In genomic region chr3:51686512-51687215, GRCh38 we compare ENCODE assay signal across 10 cellular contexts. TPM values are rescaled to one million over a fixed set of nuclear protein-coding genes. Genes with fewer than 3 reads are reported as not detected.
DNase-seq lines count a peak whose midpoint lies in the region; ATAC-seq and TF ChIP-seq lines count a peak whose summit lies in the region.
"Had no signal": no experiment of that assay in that cellular context is flagged by ENCODE, and none has a peak within 500 bp of the region (broad histone marks: within the 10 kb centered on the region; RNA-seq: fewer than 3 reads in every experiment).

No MANE protein-coding gene starts in this region.

- H3K36me3 ChIP-seq in IMR-90 (ENCODE audit: control insufficient read depth, insufficient read depth, low read length) (peaks cover 28% of the 10 kb centered on the region), aorta (ENCODE audit: control insufficient read depth in 1 of 2, insufficient read depth in 2 of 2, low read length in 1 of 2) (peaks cover 0 to 4% of the 10 kb centered on the region in 2 donors)

- no peak overlapping the region for H2BK5ac ChIP-seq in IMR-90 (ENCODE audit: low read depth, low read length, poor library complexity, severe bottlenecking)

- no peak for TF ChIP-seq RAD21 in IMR-90 (IDR thresholded peaks at IDR 0.05; ENCODE audit: low read length)

- ATAC-seq in GM18909 (IDR thresholded peaks at IDR 0.05; ENCODE audit: poor library complexity, unreplicated experiment) (peak; percentile 59), IMR-90 (ENCODE audit: low read depth) (no peak), aorta (ENCODE audit: low FRiP score) (peak; percentile 9)
- ATAC-seq in activated CD8-positive, alpha-beta T cell treated with anti-CD3 and anti-CD28 coated beads for 36 hours = peak; percentile 86
- ATAC-seq in effector memory CD8-positive, alpha-beta T cell (replicated peaks) = peak; percentile 90

- H2BK15ac ChIP-seq in IMR-90 (ENCODE audit: low read depth, low read length) = no peak overlapping the region

- no peak overlapping the region for H3K4ac ChIP-seq in IMR-90 (ENCODE audit: low read depth, low read length)

- WGBS in IMR-90 (ENCODE audit: extremely low coverage in 2 of 2, insufficient read length in 1 of 2), 2 experiments = 100% methylated on average over 2 of the region's 10 CpGs; no CpG with 5 or more reads in 1 of the 2 experiments
- 55 to 64% methylated on average over 10 of the region's 10 CpGs for WGBS in aorta, 2 donors

- POLR2A ChIA-PET in IMR-90 (lab: Charles Lee; ENCODE audit: unreplicated experiment) = no interaction called here
- POLR2A ChIA-PET in activated CD8-positive, alpha-beta T cell treated with anti-CD3 and anti-CD28 coated beads for 36 hours (lab: Charles Lee) = interaction anchor here (0.6 to 1.4 kb wide), 6 partner anchors 11 to 305 kb away, joined by 3 to 5 read pairs (median 3); no protein-coding TSS in a partner anchor

- H3K27ac ChIP-seq in IMR-90 (ENCODE audit: insufficient read depth, low read length) (no peak overlapping the region), aorta (ENCODE audit: low read depth in 1 of 2, low read length in 2 of 2) (no peak overlapping the region)
- H3K27ac ChIP-seq: KMS-11 had no signal

- H3K36me3 Mint-ChIP-seq in activated CD8-positive, alpha-beta T cell treated with anti-CD3 and anti-CD28 coated beads for 36 hours (ENCODE audit: low read depth) = peaks cover 36% of the 10 kb centered on the region
- peaks cover 29% of the 10 kb centered on the region for H3K36me3 Mint-ChIP-seq in effector memory CD8-positive, alpha-beta T cell (ENCODE audit: insufficient read depth)

- H3K4me1 ChIP-seq in IMR-90 (ENCODE audit: control insufficient read depth, insufficient read depth, low read length) (peaks cover 5% of the 10 kb centered on the region), aorta (ENCODE audit: control insufficient read depth in 1 of 2, insufficient read depth in 2 of 2, low read length in 2 of 2) (no peaks in the 10 kb centered on the region)

- peaks cover 62% of the 10 kb centered on the region for H3K4me1 Mint-ChIP-seq in activated CD8-positive, alpha-beta T cell treated with anti-CD3 and anti-CD28 coated beads for 36 hours (ENCODE audit: low read depth)
- peaks cover 62 to 73% of the 10 kb centered on the region in 2 donors for H3K4me1 Mint-ChIP-seq in effector memory CD8-positive, alpha-beta T cell (ENCODE audit: low read depth in 2 of 2)

- no peak overlapping the region for H3K4me2 ChIP-seq in IMR-90 (ENCODE audit: low read depth, low read length)
- H3K4me2 ChIP-seq: KMS-11 had no signal

- intact Hi-C loops in IMR-90 (cut with micrococcal nuclease) = no loop called here
- intact Hi-C loops in activated CD8-positive, alpha-beta T cell treated with anti-CD3 and anti-CD28 coated beads for 36 hours (cut with micrococcal nuclease) = loop anchor here (10.0 kb wide), 1 partner anchor 302 kb away; the partner anchor contains the start of gene MANF
- intact Hi-C loops in aorta (cut with DNase I) = no loop called here

- peak overlapping the region; percentile 88 for H3K27ac Mint-ChIP-seq in activated CD8-positive, alpha-beta T cell treated with anti-CD3 and anti-CD28 coated beads for 36 hours
- peak overlapping the region; percentile 92 to 95 for H3K27ac Mint-ChIP-seq in effector memory CD8-positive, alpha-beta T cell

- no peak overlapping the region for H3K18ac ChIP-seq in IMR-90 (ENCODE audit: low read depth, low read length)

- H4K20me1 ChIP-seq in IMR-90 (ENCODE audit: insufficient read depth, low read length) = peaks cover 23% of the 10 kb centered on the region

- peak overlapping the region; percentile 16 for H3K4me3 Mint-ChIP-seq in activated CD8-positive, alpha-beta T cell treated with anti-CD3 and anti-CD28 coated beads for 36 hours
- peak overlapping the region; percentile 73 to 80 for H3K4me3 Mint-ChIP-seq in effector memory CD8-positive, alpha-beta T cell

- H4K91ac ChIP-seq in IMR-90 (ENCODE audit: insufficient read depth, low read depth, low read length) = no peak overlapping the region

- peak overlapping the region; percentile 23 for H2AK9ac ChIP-seq in IMR-90 (replicated peaks; ENCODE audit: low read depth, low read length, poor library complexity)

- TF ChIP-seq CTCF in IMR-90 (conservative IDR thresholded peaks at IDR 0.05; ENCODE audit: low read depth, low read length) = no peak
- no peak for TF ChIP-seq CTCF in activated CD8-positive, alpha-beta T cell treated with anti-CD3 and anti-CD28 coated beads for 36 hours (IDR thresholded peaks at IDR 0.05)

- H4K8ac ChIP-seq in IMR-90 (ENCODE audit: low read depth in 2 of 2, low read length in 2 of 2) = no peak overlapping the region

- H3K23ac ChIP-seq in IMR-90 (ENCODE audit: low read depth, low read length) = no peak overlapping the region

- H3K9me1 ChIP-seq in IMR-90 (ENCODE audit: insufficient read depth, low read length) = peaks cover 10% of the 10 kb centered on the region

- H3K4me3 ChIP-seq in IMR-90 (ENCODE audit: insufficient read depth, low read depth, low read length) = no peak overlapping the region
- H3K4me3 ChIP-seq in aorta (ENCODE audit: low read length in 2 of 2) = no peak overlapping the region
- H3K4me3 ChIP-seq: thoracic aorta had no signal

- H3K56ac ChIP-seq in IMR-90 (ENCODE audit: extremely low read depth, insufficient read depth, low read length) = no peak overlapping the region

- H2AFZ ChIP-seq in IMR-90 (replicated peaks; ENCODE audit: low read length, poor library complexity) = no peak overlapping the region

- H3K14ac ChIP-seq in IMR-90 (replicated peaks; ENCODE audit: low read depth, low read length) = no peak overlapping the region

- H3K27me3 Mint-ChIP-seq in activated CD8-positive, alpha-beta T cell treated with anti-CD3 and anti-CD28 coated beads for 36 hours = no peaks in the 10 kb centered on the region
- no peaks in the 10 kb centered on the region for H3K27me3 Mint-ChIP-seq in effector memory CD8-positive, alpha-beta T cell

- no peak overlapping the region for H4K5ac ChIP-seq in IMR-90 (ENCODE audit: low read depth, low read length)

- peak; percentile 8 for DNase-seq in IMR-90
- DNase-seq in activated CD8-positive, alpha-beta T cell treated with anti-CD3 and anti-CD28 coated beads for 36 hours = peak; percentile 95
- peak; percentile 71 to 79 (median 72) for DNase-seq in effector memory CD8-positive, alpha-beta T cell
- DNase-seq in putamen (ENCODE audit: low spot score) = peak; percentile 30
- peak in 1 of 2 donors; percentile 70 for DNase-seq in aorta
- no peak for DNase-seq in HuH-7.5 (ENCODE audit: low spot score)
- no peak for DNase-seq in cortex of kidney (lab: John Stamatoyannopoulos, UW)

- no peak overlapping the region for H2AK5ac ChIP-seq in IMR-90 (ENCODE audit: low read depth, low read length)

- in situ Hi-C loops in IMR-90 (cut with MboI; ENCODE audit: low sequenced_read_pairs) = loop anchor here (25.0 kb wide), 1 partner anchor 1074 kb away; the partner anchor contains the start of genes CISH and MAPKAPK3

- BruUV-seq in IMR-90 (replicated peaks; lab: Mats Ljungman, UMichigan) = no TSS peak

- peaks cover 15 to 19% of the 10 kb centered on the region in 2 experiments; a peak in 3 of 4 replicates for H3K79me1 ChIP-seq in IMR-90 (ENCODE audit: low read depth in 1 of 2, low read length in 2 of 2)

- H3K9me3 ChIP-seq in IMR-90 (ENCODE audit: control insufficient read depth, insufficient read depth, low read length) (no peaks in the 10 kb centered on the region), aorta (ENCODE audit: control insufficient read depth, low read length) (no peaks in the 10 kb centered on the region)
- H3K9me3 ChIP-seq: thoracic aorta had no signal

- no peak overlapping the region for H2BK120ac ChIP-seq in IMR-90 (ENCODE audit: low read depth, low read length)

- CTCF ChIA-PET in IMR-90 (lab: Yijun Ruan, JAX) = interaction anchor here (0.8 to 1.6 kb wide), 2 partner anchors 11 to 17 kb away, joined by 3 to 6 read pairs; no protein-coding TSS in a partner anchor
- CTCF ChIA-PET in activated CD8-positive, alpha-beta T cell treated with anti-CD3 and anti-CD28 coated beads for 36 hours (lab: Charles Lee) = interaction anchor here (1.4 to 10.2 kb wide), 7 partner anchors 11 to 185 kb away, joined by 4 to 161 read pairs (median 4); partner anchors contain the start of gene DCAF1

- H3K9ac ChIP-seq in IMR-90 (ENCODE audit: low read depth, low read length) = no peak overlapping the region
- H3K9ac ChIP-seq: KMS-11 had no signal

- no peaks in the 10 kb centered on the region for H3K27me3 ChIP-seq in IMR-90 (ENCODE audit: control insufficient read depth, insufficient read depth, low read length)
- no peaks in the 10 kb centered on the region for H3K27me3 ChIP-seq in aorta (ENCODE audit: control insufficient read depth in 1 of 2, insufficient read depth in 2 of 2, low read length in 1 of 2)

- H2BK20ac ChIP-seq in IMR-90 (ENCODE audit: low read depth, low read length) = no peak overlapping the region

- TF ChIP-seq POLR2A in IMR-90 (IDR thresholded peaks at IDR 0.05; ENCODE audit: low read depth, low read length) = no peak

- dilution Hi-C loops in IMR-90 (cut with HindIII; ENCODE audit: low sequenced_read_pairs, unreplicated experiment) = no loop called here

- no peaks in the 10 kb centered on the region for H3K9me3 Mint-ChIP-seq in activated CD8-positive, alpha-beta T cell treated with anti-CD3 and anti-CD28 coated beads for 36 hours
- no peaks in the 10 kb centered on the region for H3K9me3 Mint-ChIP-seq in effector memory CD8-positive, alpha-beta T cell

TF ChIP-seq in IMR-90, 13 proteins besides CTCF, POLR2A, EP300 and RAD21 (continues in another document):
- TF ChIP-seq USF2 (IDR thresholded peaks at IDR 0.05; ENCODE audit: low read depth, low read length) = no peak

RNA-seq across cellular contexts. Expression of gene TEX264, which starts 15.6 kb away (rescaled TPM):
- 26.9 and 30.3 TPM in 2 replicates for total RNA-seq in IMR-90 (2012; rRNA removed)
- polyA plus RNA-seq in IMR-90 (2012; rRNA removed) = 45.0 and 49.0 TPM in 2 replicates
- polyA plus RNA-seq in IMR-90 (2012; cell fraction: cytosol; rRNA removed) = 31.4 and 67.7 TPM in 2 replicates
- 46.0 and 57.8 TPM in 2 replicates for polyA plus RNA-seq in IMR-90 (2012; cell fraction: nucleus; rRNA removed; ENCODE audit: low replicate concordance)
- 10 to 100 TPM; 24.9 to 26.0 TPM for total RNA-seq in activated CD8-positive, alpha-beta T cell treated with anti-CD3 and anti-CD28 coated beads for 36 hours
- total RNA-seq in aorta = 10 to 100 TPM; 18.2 to 26.0 TPM
- 10 to 100 TPM; 25.0 to 40.7 TPM for polyA plus RNA-seq in aorta

RNA-seq across cellular contexts. Expression of gene GRM2, which starts 20.2 kb away (rescaled TPM):
- total RNA-seq in IMR-90 (2012; rRNA removed) (under 0.01 TPM in 2 replicates), aorta (under 1 TPM; 0.52 to 0.87 TPM)
- polyA plus RNA-seq in IMR-90 (2012; rRNA removed) (0.14 and 0.19 TPM in 2 replicates), aorta (under 1 TPM in 1 of 2 donors, not detected in 1; 0.18 TPM)
- 0.13 TPM in 1 of 2 replicates, not detected in the other for polyA plus RNA-seq in IMR-90 (2012; cell fraction: cytosol; rRNA removed)
- 0.86 and 2.7 TPM in 2 replicates for polyA plus RNA-seq in IMR-90 (2012; cell fraction: nucleus; rRNA removed; ENCODE audit: low replicate concordance)
- under 1 TPM; 0.20 to 0.22 TPM for total RNA-seq in activated CD8-positive, alpha-beta T cell treated with anti-CD3 and anti-CD28 coated beads for 36 hours

Comparison
In these comparisons a context has a peak if more than half of its experiments do, and no peak if none do; other contexts are left out.
1. DNase-seq: peak in IMR-90 (single experiment), activated CD8-positive, alpha-beta T cell treated with anti-CD3 and anti-CD28 coated beads for 36 hours (single experiment), effector memory CD8-positive, alpha-beta T cell (3 of 3) and putamen (single experiment); none in HuH-7.5 (single experiment) and cortex of kidney (single experiment).